22 cellular contexts compared by ENCODE assay signal in the genomic region with DNA sequence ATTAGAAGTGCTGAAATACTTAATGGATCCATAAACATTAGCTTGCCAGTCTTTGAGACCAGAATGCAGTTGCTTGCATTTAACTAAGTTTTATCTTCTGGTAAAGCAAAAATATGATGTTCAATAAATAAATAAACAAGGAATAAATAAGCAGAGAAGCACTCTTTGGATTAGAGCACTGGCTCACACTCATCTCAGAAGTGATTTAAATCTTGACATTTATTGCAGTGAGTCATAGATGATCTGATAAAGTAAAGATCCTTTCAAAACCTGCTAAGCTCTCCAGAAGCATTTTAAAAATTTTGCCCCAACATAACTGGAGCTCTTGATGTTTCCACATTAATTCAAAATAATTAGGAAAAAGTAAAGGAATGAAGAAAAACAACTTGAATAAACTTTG.
A peak's percentile ranks its signal among the peaks of the same experiment; 100 is the strongest.
DNase-seq lines count a peak whose midpoint lies in the region; TF ChIP-seq lines count a peak whose summit lies in the region.
"Had no signal": no experiment of that assay in that cellular context is flagged by ENCODE, and none has a peak within 500 bp of the region (broad histone marks: within the 10 kb centered on the region; RNA-seq: fewer than 3 reads in every experiment).

No MANE protein-coding gene starts in this region.

- TF ChIP-seq CTCF in BJ (IDR thresholded peaks at IDR 0.05; ENCODE audit: insufficient read depth, low read depth, low read length) (no peak), GM10266 (IDR thresholded peaks at IDR 0.05; ENCODE audit: control insufficient read depth, insufficient read depth, low read depth, missing control alignments) (no peak), tibial nerve (IDR thresholded peaks at IDR 0.05) (no peak)

- H3K4me3 ChIP-seq in BJ (ENCODE audit: low read depth, low read length) (no peak overlapping the region), tibial nerve (no peak overlapping the region)
- H3K4me3 ChIP-seq: dorsolateral prefrontal cortex, gastrocnemius medialis, GM12878, skin epidermis had no signal

- no peak for TF ChIP-seq POLR2A in tibial nerve (IDR thresholded peaks at IDR 0.05)

- no peak for TF ChIP-seq EP300 in tibial nerve (IDR thresholded peaks at IDR 0.05)

- intact Hi-C loops in posterior cingulate gyrus (cut with DNase I) = no loop called here

- H3K36me3 ChIP-seq in BJ (ENCODE audit: control insufficient read depth, insufficient read depth, low read length) (no peaks in the 10 kb centered on the region), tibial nerve (no peaks in the 10 kb centered on the region)
- H3K36me3 ChIP-seq: gastrocnemius medialis had no signal

- POLR2A ChIA-PET in BJ (lab: Charles Lee) = no interaction called here

- H3K27me3 ChIP-seq in BJ (ENCODE audit: control insufficient read depth, insufficient read depth, low read length) (no peaks in the 10 kb centered on the region), tibial nerve (no peaks in the 10 kb centered on the region)
- H3K27me3 ChIP-seq: dorsolateral prefrontal cortex, gastrocnemius medialis had no signal

- H3K9me3 ChIP-seq in tibial nerve = no peaks in the 10 kb centered on the region
- H3K9me3 ChIP-seq: gastrocnemius medialis had no signal

- CTCF ChIA-PET in BJ (lab: Yijun Ruan, JAX) = interaction anchor here (1.0 kb wide), 1 partner anchor 262 kb away, joined by 3 read pairs; no protein-coding TSS in a partner anchor

- no peak overlapping the region for H3K27ac ChIP-seq in tibial nerve
- H3K27ac ChIP-seq: dorsolateral prefrontal cortex, gastrocnemius medialis, skin epidermis had no signal

- H3K4me1 ChIP-seq in tibial nerve = no peaks in the 10 kb centered on the region
- H3K4me1 ChIP-seq: gastrocnemius medialis had no signal

- peak; percentile 41 for DNase-seq in BJ (ENCODE audit: low read depth)
- DNase-seq in HS-27A (ENCODE audit: low read depth) = peak; percentile 33
- peak; percentile 38 for DNase-seq in astrocyte of the hippocampus (ENCODE audit: low read depth, low spot score)
- DNase-seq in kidney glomerular epithelial cell (lab: John Stamatoyannopoulos, UW) = peak; percentile 23
- DNase-seq in GM10266 (ENCODE audit: extremely low spot score) = no peak
- DNase-seq in tibial nerve (ENCODE audit: low spot score in 2 of 2) = no peak
- DNase-seq in posterior cingulate gyrus = no peak
- DNase-seq in NCI-H69 (lab: John Stamatoyannopoulos, UW) = no peak
- DNase-seq: activated CD8-positive, alpha-beta memory T cell treated with anti-CD3 and anti-CD28 coated beads for 24 hours; AML-193; aorta; DMS79; dorsolateral prefrontal cortex; gastrocnemius medialis; immature natural killer cell; NCI-H1436; NCI-H226; occipital lobe; OCI-M1; stimulated activated naive CD4-positive, alpha-beta T cell treated with Interleukin-2 at 50 U/mL for 16 hours had no signal

Comparison
In these comparisons a context has a peak if more than half of its experiments do, and no peak if none do; other contexts are left out.
1. DNase-seq: peak in BJ (single experiment), HS-27A (single experiment), astrocyte of the hippocampus (single experiment) and kidney glomerular epithelial cell (single experiment); none in GM10266 (single experiment), tibial nerve (0 of 2), posterior cingulate gyrus (0 of 10) and NCI-H69 (single experiment).